12 cellular contexts compared by ENCODE assay signal in genomic region chr6:31655349-31656237, GRCh38. TPM values are rescaled to one million over a fixed set of nuclear protein-coding genes. Genes with fewer than 3 reads are reported as not detected.
DNase-seq lines count a peak whose midpoint lies in the region; ATAC-seq and TF ChIP-seq lines count a peak whose summit lies in the region.
"Had no signal": no experiment of that assay in that cellular context is flagged by ENCODE, and none has a peak within 500 bp of the region (broad histone marks: within the 10 kb centered on the region; RNA-seq: fewer than 3 reads in every experiment).

Gene APOM (plus strand): TSS chr6:31655894. CDS start chr6:31655967, 73 bp downstream.

- H3K4me1 Mint-ChIP-seq in stimulated activated naive CD8-positive, alpha-beta T cell treated with anti-CD3 and anti-CD28 coated beads, Interleukin-15, Interleukin-2, amounts not matched to agents 100 ng/mL and 50 ng/mL, for 24 hours (ENCODE audit: low read depth) = peaks cover 73% of the 10 kb centered on the region
- peaks cover 60% of the 10 kb centered on the region for H3K4me1 Mint-ChIP-seq in activated naive CD8-positive, alpha-beta T cell (ENCODE audit: low read depth)

- intact Hi-C loops in posterior cingulate gyrus (cut with DNase I) = no loop called here

- peak within 1 kb of the TSS; percentile 80 to 86 for H3K27ac ChIP-seq in liver (ENCODE audit: low read depth in 1 of 2, low read length in 2 of 2)
- H3K27ac ChIP-seq: brain microvascular endothelial cell had no signal

- H3K27me3 ChIP-seq in liver (ENCODE audit: control insufficient read depth in 4 of 4, insufficient read depth in 4 of 4, low read length in 3 of 4) = no peaks in the 10 kb centered on the region
- H3K27me3 ChIP-seq: brain microvascular endothelial cell had no signal

- no peaks in the 10 kb centered on the region for H3K27me3 Mint-ChIP-seq in stimulated activated naive CD8-positive, alpha-beta T cell treated with anti-CD3 and anti-CD28 coated beads, Interleukin-15, Interleukin-2, amounts not matched to agents 100 ng/mL and 50 ng/mL, for 24 hours
- H3K27me3 Mint-ChIP-seq in activated naive CD8-positive, alpha-beta T cell = no peaks in the 10 kb centered on the region

- no peak for TF ChIP-seq CTCF in liver (IDR thresholded peaks at IDR 0.05; ENCODE audit: low read depth, low read length, missing input control)

- peak; percentile 19 to 57 for TF ChIP-seq RAD21 in liver (IDR thresholded peaks at IDR 0.05)

- H3K4me3 ChIP-seq in liver (ENCODE audit: low read depth in 1 of 3, low read length in 3 of 3) = peak within 1 kb of the TSS; percentile 45 to 66 (median 63)

- no peak for DNase-seq in stimulated activated naive CD8-positive, alpha-beta T cell treated with anti-CD3 and anti-CD28 coated beads, Interleukin-15, Interleukin-2, amounts not matched to agents 100 U/mL and 50 U/mL, for 24 hours
- DNase-seq in posterior cingulate gyrus = no peak
- no peak for DNase-seq in activated CD4-positive, CD25-positive, alpha-beta regulatory T cell (lab: John Stamatoyannopoulos, UW)
- DNase-seq: brain microvascular endothelial cell, DMS153, NCI-H1417 had no signal

- H3K36me3 Mint-ChIP-seq in stimulated activated naive CD8-positive, alpha-beta T cell treated with anti-CD3 and anti-CD28 coated beads, Interleukin-15, Interleukin-2, amounts not matched to agents 100 ng/mL and 50 ng/mL, for 24 hours (ENCODE audit: low read depth) = peaks cover 34% of the 10 kb centered on the region
- peaks cover 7% of the 10 kb centered on the region for H3K36me3 Mint-ChIP-seq in activated naive CD8-positive, alpha-beta T cell

- no peak for ATAC-seq in stimulated activated naive CD8-positive, alpha-beta T cell treated with anti-CD3 and anti-CD28 coated beads, Interleukin-15, Interleukin-2, amounts not matched to agents 100 U/mL and 50 U/mL, for 24 hours
- ATAC-seq in HG02885 (IDR thresholded peaks at IDR 0.05; ENCODE audit: poor library complexity, unreplicated experiment) (no peak), HG02588 (IDR thresholded peaks at IDR 0.05; ENCODE audit: unreplicated experiment) (no peak)
- ATAC-seq: activated CD4-positive, CD25-positive, alpha-beta regulatory T cell treated with anti-CD3 and anti-CD28 coated beads, Interleukin-2, amount 50 U/mL, for 24 hours had no signal

- H3K27ac Mint-ChIP-seq in stimulated activated naive CD8-positive, alpha-beta T cell treated with anti-CD3 and anti-CD28 coated beads, Interleukin-15, Interleukin-2, amounts not matched to agents 100 ng/mL and 50 ng/mL, for 24 hours = peak within 1 kb of the TSS; percentile 26
- H3K27ac Mint-ChIP-seq in activated naive CD8-positive, alpha-beta T cell = peak within 1 kb of the TSS; percentile 85

- H3K4me3 Mint-ChIP-seq in stimulated activated naive CD8-positive, alpha-beta T cell treated with anti-CD3 and anti-CD28 coated beads, Interleukin-15, Interleukin-2, amounts not matched to agents 100 ng/mL and 50 ng/mL, for 24 hours = no peak within 1 kb of the TSS
- H3K4me3 Mint-ChIP-seq in activated naive CD8-positive, alpha-beta T cell = peak within 1 kb of the TSS; percentile 2

- peaks cover 14 to 85% (median 68%) of the 10 kb centered on the region in 4 donors for H3K4me1 ChIP-seq in liver (ENCODE audit: control insufficient read depth in 4 of 4, insufficient read depth in 4 of 4, low read length in 3 of 4)

- H3K9ac ChIP-seq in liver (ENCODE audit: low read depth in 1 of 2, low read length in 2 of 2) = peak within 1 kb of the TSS; percentile 34 to 75

- 35% methylated on average over 8 of the region's 8 CpGs for WGBS in liver

- peaks cover 0 to 6% (median 3%) of the 10 kb centered on the region in 4 donors for H3K36me3 ChIP-seq in liver (ENCODE audit: control insufficient read depth in 4 of 4, insufficient read depth in 3 of 4, low read depth in 1 of 4, low read length in 3 of 4)

- H3K9me3 Mint-ChIP-seq in stimulated activated naive CD8-positive, alpha-beta T cell treated with anti-CD3 and anti-CD28 coated beads, Interleukin-15, Interleukin-2, amounts not matched to agents 100 ng/mL and 50 ng/mL, for 24 hours = no peaks in the 10 kb centered on the region
- no peaks in the 10 kb centered on the region for H3K9me3 Mint-ChIP-seq in activated naive CD8-positive, alpha-beta T cell (ENCODE audit: low read depth)

- no peaks in the 10 kb centered on the region for H3K9me3 ChIP-seq in liver (ENCODE audit: control insufficient read depth in 4 of 4, low read length in 3 of 4)

TF ChIP-seq in liver, 16 proteins besides CTCF, POLR2A, EP300 and RAD21:
- TF ChIP-seq YY1 (IDR thresholded peaks at IDR 0.05) (peak; percentile 33), JUND (IDR thresholded peaks at IDR 0.05) (peak; percentile 57 to 58), REST (IDR thresholded peaks at IDR 0.05) (peak; percentile 88), ATF3 (IDR thresholded peaks at IDR 0.05) (no peak), NR2F2 (IDR thresholded peaks at IDR 0.05) (peak; percentile 82), EGR1 (IDR thresholded peaks at IDR 0.05; ENCODE audit: low read depth in 2 of 2) (peak; percentile 39 to 52), GABPA (IDR thresholded peaks at IDR 0.05 in 1 of 2, conservative IDR thresholded peaks at IDR 0.05 in 1 of 2) (peak; percentile 64 to 89), TAF1 (conservative IDR thresholded peaks at IDR 0.05) (peak; percentile 98), SP1 (IDR thresholded peaks at IDR 0.05) (peak; percentile 86), RXRA (IDR thresholded peaks at IDR 0.05) (peak; percentile 84 to 86), ZBTB33 (IDR thresholded peaks at IDR 0.05) (peak; percentile 59), MAX (IDR thresholded peaks at IDR 0.05) (peak; percentile 59), HNF4G (IDR thresholded peaks at IDR 0.05) (peak; percentile 80), FOXA1 (IDR thresholded peaks at IDR 0.05) (no peak), HNF4A (conservative IDR thresholded peaks at IDR 0.05) (peak; percentile 83 to 85), FOXA2 (IDR thresholded peaks at IDR 0.05) (peak; percentile 70)

RNA-seq across cellular contexts. Expression of gene APOM, which starts in this region (rescaled TPM):
- total RNA-seq in liver = 100 to 1,000 TPM in 1 of 2 donors, 10 to 100 TPM in 1; 89.8 to 164 TPM
- 100 to 1,000 TPM; 182 to 587 TPM for polyA plus RNA-seq in liver
